ENCODE assay signal across 1 cellular context in the genomic region with DNA sequence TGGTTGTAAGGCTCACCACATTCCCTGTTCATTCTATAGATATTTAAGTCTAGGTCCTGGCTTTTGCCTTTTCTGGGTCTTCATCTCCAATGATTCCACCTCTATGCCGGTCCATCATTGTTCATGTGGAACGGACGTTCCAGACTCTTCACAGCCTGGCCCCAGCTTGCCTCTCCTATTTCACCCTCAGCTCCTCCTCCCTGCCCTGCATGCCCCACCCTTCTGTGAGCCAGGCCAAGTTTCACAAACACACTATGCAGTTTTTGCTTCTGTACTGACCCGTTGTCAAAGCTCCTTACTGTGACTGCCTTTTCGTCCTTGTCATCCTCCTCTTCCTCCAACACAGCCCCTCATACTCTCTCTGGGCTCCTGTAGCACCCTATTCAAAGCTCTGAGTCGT.
TF ChIP-seq lines count a peak whose summit lies in the region.

No MANE protein-coding gene starts in this region.

TF ChIP-seq in HCT116, 20 proteins besides CTCF, POLR2A, EP300 and RAD21 (continued from another document):
- TF ChIP-seq, protein P1, sequence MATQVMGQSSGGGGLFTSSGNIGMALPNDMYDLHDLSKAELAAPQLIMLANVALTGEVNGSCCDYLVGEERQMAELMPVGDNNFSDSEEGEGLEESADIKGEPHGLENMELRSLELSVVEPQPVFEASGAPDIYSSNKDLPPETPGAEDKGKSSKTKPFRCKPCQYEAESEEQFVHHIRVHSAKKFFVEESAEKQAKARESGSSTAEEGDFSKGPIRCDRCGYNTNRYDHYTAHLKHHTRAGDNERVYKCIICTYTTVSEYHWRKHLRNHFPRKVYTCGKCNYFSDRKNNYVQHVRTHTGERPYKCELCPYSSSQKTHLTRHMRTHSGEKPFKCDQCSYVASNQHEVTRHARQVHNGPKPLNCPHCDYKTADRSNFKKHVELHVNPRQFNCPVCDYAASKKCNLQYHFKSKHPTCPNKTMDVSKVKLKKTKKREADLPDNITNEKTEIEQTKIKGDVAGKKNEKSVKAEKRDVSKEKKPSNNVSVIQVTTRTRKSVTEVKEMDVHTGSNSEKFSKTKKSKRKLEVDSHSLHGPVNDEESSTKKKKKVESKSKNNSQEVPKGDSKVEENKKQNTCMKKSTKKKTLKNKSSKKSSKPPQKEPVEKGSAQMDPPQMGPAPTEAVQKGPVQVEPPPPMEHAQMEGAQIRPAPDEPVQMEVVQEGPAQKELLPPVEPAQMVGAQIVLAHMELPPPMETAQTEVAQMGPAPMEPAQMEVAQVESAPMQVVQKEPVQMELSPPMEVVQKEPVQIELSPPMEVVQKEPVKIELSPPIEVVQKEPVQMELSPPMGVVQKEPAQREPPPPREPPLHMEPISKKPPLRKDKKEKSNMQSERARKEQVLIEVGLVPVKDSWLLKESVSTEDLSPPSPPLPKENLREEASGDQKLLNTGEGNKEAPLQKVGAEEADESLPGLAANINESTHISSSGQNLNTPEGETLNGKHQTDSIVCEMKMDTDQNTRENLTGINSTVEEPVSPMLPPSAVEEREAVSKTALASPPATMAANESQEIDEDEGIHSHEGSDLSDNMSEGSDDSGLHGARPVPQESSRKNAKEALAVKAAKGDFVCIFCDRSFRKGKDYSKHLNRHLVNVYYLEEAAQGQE (IDR thresholded peaks at IDR 0.05; ENCODE audit: low read depth), result no peak
- TF ChIP-seq EZH2phosphoT487 (IDR thresholded peaks at IDR 0.05; ENCODE audit: borderline replicate concordance) (no peak), JUND (IDR thresholded peaks at IDR 0.05) (no peak), POLR2AphosphoS5 (IDR thresholded peaks at IDR 0.05; ENCODE audit: low read depth, low read length) (no peak), CEBPB (IDR thresholded peaks at IDR 0.05; ENCODE audit: low read depth) (no peak), EZH2 (IDR thresholded peaks at IDR 0.05) (no peak)
- TF ChIP-seq, protein P2, sequence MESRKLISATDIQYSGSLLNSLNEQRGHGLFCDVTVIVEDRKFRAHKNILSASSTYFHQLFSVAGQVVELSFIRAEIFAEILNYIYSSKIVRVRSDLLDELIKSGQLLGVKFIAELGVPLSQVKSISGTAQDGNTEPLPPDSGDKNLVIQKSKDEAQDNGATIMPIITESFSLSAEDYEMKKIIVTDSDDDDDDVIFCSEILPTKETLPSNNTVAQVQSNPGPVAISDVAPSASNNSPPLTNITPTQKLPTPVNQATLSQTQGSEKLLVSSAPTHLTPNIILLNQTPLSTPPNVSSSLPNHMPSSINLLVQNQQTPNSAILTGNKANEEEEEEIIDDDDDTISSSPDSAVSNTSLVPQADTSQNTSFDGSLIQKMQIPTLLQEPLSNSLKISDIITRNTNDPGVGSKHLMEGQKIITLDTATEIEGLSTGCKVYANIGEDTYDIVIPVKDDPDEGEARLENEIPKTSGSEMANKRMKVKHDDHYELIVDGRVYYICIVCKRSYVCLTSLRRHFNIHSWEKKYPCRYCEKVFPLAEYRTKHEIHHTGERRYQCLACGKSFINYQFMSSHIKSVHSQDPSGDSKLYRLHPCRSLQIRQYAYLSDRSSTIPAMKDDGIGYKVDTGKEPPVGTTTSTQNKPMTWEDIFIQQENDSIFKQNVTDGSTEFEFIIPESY (IDR thresholded peaks at IDR 0.05; ENCODE audit: extremely low read depth, insufficient replicate concordance, low read length), result no peak
